21 cellular contexts compared by ENCODE assay signal in the genomic region with DNA sequence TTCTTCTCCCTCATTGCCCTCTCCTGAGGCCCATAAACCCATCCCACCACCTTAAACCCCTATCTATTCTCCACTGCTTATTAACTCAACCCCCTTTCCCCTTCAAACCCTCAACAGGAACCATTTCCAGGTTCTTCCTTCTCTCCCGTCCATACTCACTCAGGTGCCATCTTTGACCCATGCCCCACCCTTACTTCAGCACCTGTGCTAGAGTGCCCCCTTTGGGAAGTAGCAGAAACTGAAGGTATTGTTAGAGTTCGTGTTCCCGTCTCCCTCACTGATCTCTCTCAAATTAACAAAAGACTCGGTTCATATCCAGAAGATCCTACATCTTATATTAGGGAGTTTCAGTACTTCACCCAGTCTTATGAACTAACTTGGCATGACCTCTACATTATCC.
"Had no signal": no experiment of that assay in that cellular context is flagged by ENCODE, and none has a peak within 500 bp of the region (broad histone marks: within the 10 kb centered on the region; RNA-seq: fewer than 3 reads in every experiment).

No MANE protein-coding gene starts in this region.

- H3K4me3 ChIP-seq: dorsolateral prefrontal cortex, heart left ventricle, pancreas, smooth muscle cell, testis, tibial nerve, upper lobe of right lung, vagina had no signal

- H3K27me3 Mint-ChIP-seq: naive B cell; progenitor cell of endocrine pancreas; stimulated activated memory B cell treated with anti-CD40 and anti-IgM and Interleukin-4, amounts not matched to agents 10 μg/mL and 1 μg/mL and 100 μg/mL, for 72 hours; stimulated activated naive CD8-positive, alpha-beta T cell treated with anti-CD3 and anti-CD28 coated beads, Interleukin-15, amount 100 ng/mL, for 72 hours had no signal

- H3K4me2 ChIP-seq: smooth muscle cell had no signal

- ATAC-seq: esophagus mucosa; heart left ventricle; pancreas; right cardiac atrium; stimulated activated memory B cell treated with anti-CD40 and anti-IgM and Interleukin-4, amounts not matched to agents 10 μg/mL and 1 μg/mL and 100 μg/mL, for 72 hours; stimulated activated naive CD8-positive, alpha-beta T cell treated with anti-CD3 and anti-CD28 coated beads, Interleukin-15, amount 100 ng/mL, for 72 hours; upper lobe of right lung had no signal

- H3K36me3 ChIP-seq: heart left ventricle, pancreas, tibial nerve, upper lobe of right lung, vagina had no signal

- DNase-seq: dorsolateral prefrontal cortex; effector CD8-positive, alpha-beta T cell; heart left ventricle; hippocampal formation; mesendoderm; naive B cell; occipital lobe; pancreas; right cardiac atrium; stimulated activated CD4-positive, alpha-beta T cell treated with anti-CD3 and anti-CD28 coated beads, Interleukin-4, amount 100 ng/mL, for 1 hour; stimulated activated CD8-positive, alpha-beta memory T cell treated with anti-CD3 and anti-CD28 coated beads, Interleukin-4, amount 100 ng/mL, for 48 hours; stimulated activated naive CD8-positive, alpha-beta T cell treated with anti-CD3 and anti-CD28 coated beads, Interleukin-15, amount 100 ng/mL, for 72 hours; testis; upper lobe of right lung had no signal

- H3K36me3 Mint-ChIP-seq: naive B cell; stimulated activated memory B cell treated with anti-CD40 and anti-IgM and Interleukin-4, amounts not matched to agents 10 μg/mL and 1 μg/mL and 100 μg/mL, for 72 hours had no signal

- H3K4me1 ChIP-seq: heart left ventricle, pancreas, testis, tibial nerve, upper lobe of right lung, vagina had no signal

- H3K27ac Mint-ChIP-seq: naive B cell; nephron; progenitor cell of endocrine pancreas; stimulated activated memory B cell treated with anti-CD40 and anti-IgM and Interleukin-4, amounts not matched to agents 10 μg/mL and 1 μg/mL and 100 μg/mL, for 72 hours had no signal

- H3K4me3 Mint-ChIP-seq: nephron; stimulated activated memory B cell treated with anti-CD40 and anti-IgM and Interleukin-4, amounts not matched to agents 10 μg/mL and 1 μg/mL and 100 μg/mL, for 72 hours; stimulated activated naive CD8-positive, alpha-beta T cell treated with anti-CD3 and anti-CD28 coated beads, Interleukin-15, amount 100 ng/mL, for 72 hours had no signal

- H3K27me3 ChIP-seq: dorsolateral prefrontal cortex, heart left ventricle, pancreas, testis, tibial nerve, upper lobe of right lung, vagina had no signal

- H3K9me3 ChIP-seq: pancreas, testis, upper lobe of right lung, vagina had no signal

- H3K4me1 Mint-ChIP-seq: nephron had no signal

- H3K27ac ChIP-seq: dorsolateral prefrontal cortex, heart left ventricle, pancreas, testis, tibial nerve, upper lobe of right lung, vagina had no signal
